Comparison of ENCODE assay signal across 2 cellular contexts in genomic region chr2:105243961-105244360, GRCh38.
TF ChIP-seq lines count a peak whose summit lies in the region.

No MANE protein-coding gene starts in this region.

TF ChIP-seq in SK-N-SH, 30 proteins besides CTCF, POLR2A, EP300 and RAD21 (continued from another document):
- TF ChIP-seq USF2 (IDR thresholded peaks at IDR 0.05; ENCODE audit: borderline replicate concordance, low read depth, low read length) = no peak
- no peak for TF ChIP-seq POLR2AphosphoS5 (IDR thresholded peaks at IDR 0.05; ENCODE audit: low read depth, low read length)
- TF ChIP-seq RCOR1 (IDR thresholded peaks at IDR 0.05; ENCODE audit: low read length) = no peak
- TF ChIP-seq EZH2phosphoT487 (IDR thresholded peaks at IDR 0.05; ENCODE audit: borderline replicate concordance, low read depth) = no peak
- no peak for TF ChIP-seq RXRA (IDR thresholded peaks at IDR 0.05; ENCODE audit: borderline replicate concordance, low read depth)
- TF ChIP-seq GABPA (IDR thresholded peaks at IDR 0.05; ENCODE audit: low read depth) = no peak
- TF ChIP-seq, protein P1, sequence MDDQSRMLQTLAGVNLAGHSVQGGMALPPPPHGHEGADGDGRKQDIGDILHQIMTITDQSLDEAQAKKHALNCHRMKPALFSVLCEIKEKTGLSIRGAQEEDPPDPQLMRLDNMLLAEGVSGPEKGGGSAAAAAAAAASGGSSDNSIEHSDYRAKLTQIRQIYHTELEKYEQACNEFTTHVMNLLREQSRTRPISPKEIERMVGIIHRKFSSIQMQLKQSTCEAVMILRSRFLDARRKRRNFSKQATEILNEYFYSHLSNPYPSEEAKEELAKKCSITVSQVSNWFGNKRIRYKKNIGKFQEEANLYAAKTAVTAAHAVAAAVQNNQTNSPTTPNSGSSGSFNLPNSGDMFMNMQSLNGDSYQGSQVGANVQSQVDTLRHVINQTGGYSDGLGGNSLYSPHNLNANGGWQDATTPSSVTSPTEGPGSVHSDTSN (IDR thresholded peaks at IDR 0.05) = no peak
- TF ChIP-seq TAF1 (IDR thresholded peaks at IDR 0.05; ENCODE audit: borderline replicate concordance, low read depth, low read length) = no peak
- no peak for TF ChIP-seq SMC3 (IDR thresholded peaks at IDR 0.05; ENCODE audit: low read depth, low read length)
- no peak for TF ChIP-seq YY1 (IDR thresholded peaks at IDR 0.05; ENCODE audit: low read depth)
- no peak for TF ChIP-seq FOXM1 (IDR thresholded peaks at IDR 0.05; ENCODE audit: low read depth)
- no peak for TF ChIP-seq RFX5 (IDR thresholded peaks at IDR 0.05; ENCODE audit: low read length)
TF ChIP-seq in SK-N-SH: peak in this region for 0.

TF ChIP-seq in SK-N-SH treated with all-trans-retinoic acid at 6 μM for 48 hours, 23 proteins besides CTCF, POLR2A, EP300 and RAD21 (continued from another document):
- TF ChIP-seq PATZ1 (CRISPR knock-in tag; IDR thresholded peaks at IDR 0.05; ENCODE audit: borderline replicate concordance) (no peak), TSHZ2 (CRISPR knock-in tag; IDR thresholded peaks at IDR 0.05) (no peak), CSRNP3 (CRISPR knock-in tag; IDR thresholded peaks at IDR 0.05) (no peak), ZNF70 (CRISPR knock-in tag; IDR thresholded peaks at IDR 0.05) (no peak), PPARA (CRISPR knock-in tag; IDR thresholded peaks at IDR 0.05; ENCODE audit: borderline replicate concordance) (no peak)
